20 cellular contexts compared by ENCODE assay signal in genomic region chr1:47756006-47756405, GRCh38.
DNase-seq lines count a peak whose midpoint lies in the region; TF ChIP-seq lines count a peak whose summit lies in the region.
"Had no signal": no experiment of that assay in that cellular context is flagged by ENCODE, and none has a peak within 500 bp of the region (broad histone marks: within the 10 kb centered on the region; RNA-seq: fewer than 3 reads in every experiment).

No MANE protein-coding gene starts in this region.

- H3K4me1 ChIP-seq in right atrium auricular region, result peaks cover 0 to 25% of the 10 kb centered on the region in 2 donors
- H3K4me1 ChIP-seq in mesendoderm (ENCODE audit: control insufficient read depth, low read depth, low read length), result peaks cover 3% of the 10 kb centered on the region
- H3K4me1 ChIP-seq: A549, HAP-1 had no signal

- H4K5ac ChIP-seq in mesendoderm (ENCODE audit: low read length), result no peak overlapping the region

- intact Hi-C loops in cardiac septum (cut with DNase I), result loop anchor here (5.0 kb wide), 1 partner anchor 176 kb away; no protein-coding TSS in a partner anchor

- H4K8ac ChIP-seq in mesendoderm (ENCODE audit: low read depth, low read length), result no peak overlapping the region

- no peak overlapping the region for H2AK5ac ChIP-seq in mesendoderm (ENCODE audit: low read length)

- DNase-seq in cardiac septum (ENCODE audit: low spot score) (peak; percentile 31), right atrium auricular region (ENCODE audit: low spot score) (no peak), choroid plexus epithelial cell (ENCODE audit: low read depth) (peak; percentile 28), mesendoderm (peak; percentile 38), AG08395 (ENCODE audit: low spot score) (no peak), NAMALWA (ENCODE audit: low spot score) (no peak)
- DNase-seq in stimulated activated naive CD4-positive, alpha-beta T cell (lab: John Stamatoyannopoulos, UW), result no peak
- DNase-seq: C1 segment of cervical spinal cord, DMS79, NCI-H1105 treated with DMSO at 0.1 percent for 48 hours, NCI-H1694 treated with DMSO at 0.1 percent for 48 hours, NCI-H2107, NCI-H2227 treated with DMSO at 0.1 percent for 48 hours, NCI-H510A treated with DMSO at 0.1 percent for 48 hours, NCI-H774, Right ventricle myocardium superior had no signal

- H3K4ac ChIP-seq in mesendoderm (ENCODE audit: low read depth, low read length), result no peak overlapping the region

- no peak overlapping the region for H3K18ac ChIP-seq in mesendoderm (ENCODE audit: low read length)

- H3K27ac ChIP-seq in right atrium auricular region (no peak overlapping the region), mesendoderm (ENCODE audit: low read depth, low read length) (no peak overlapping the region)
- H3K27ac ChIP-seq: A549, SK-N-MC had no signal

- no peak overlapping the region for H3K56ac ChIP-seq in mesendoderm (ENCODE audit: low read length)

- no peaks in the 10 kb centered on the region for H3K79me1 ChIP-seq in mesendoderm (ENCODE audit: low read length)

- no peak overlapping the region for H2BK15ac ChIP-seq in mesendoderm (replicated peaks; ENCODE audit: low read depth)

- no peaks in the 10 kb centered on the region for H3K9me3 ChIP-seq in right atrium auricular region
- H3K9me3 ChIP-seq: A549, HAP-1 had no signal

- H3K9ac ChIP-seq in mesendoderm (ENCODE audit: low read length), result no peak overlapping the region

- WGBS in mesendoderm (ENCODE audit: extremely low coverage, insufficient coverage, low lambda C conversion rate), result no CpG with 5 or more reads among the region's 4 CpGs

- H3K27me3 ChIP-seq in right atrium auricular region (no peaks in the 10 kb centered on the region), mesendoderm (ENCODE audit: insufficient read depth, low read length, poor library complexity) (no peaks in the 10 kb centered on the region)

- no peak for TF ChIP-seq CTCF in right atrium auricular region (IDR thresholded peaks at IDR 0.05)
- no peak for TF ChIP-seq CTCF in choroid plexus epithelial cell (conservative IDR thresholded peaks at IDR 0.05; ENCODE audit: low read depth, low read length)

- no peak overlapping the region for H3K23ac ChIP-seq in mesendoderm (ENCODE audit: low read length)

- no peaks in the 10 kb centered on the region for H3K79me2 ChIP-seq in mesendoderm (ENCODE audit: control insufficient read depth, insufficient read depth, low read length)

- H3K36me3 ChIP-seq in right atrium auricular region (no peaks in the 10 kb centered on the region), mesendoderm (ENCODE audit: control insufficient read depth, insufficient read depth, low read length) (no peaks in the 10 kb centered on the region)
- H3K36me3 ChIP-seq: HAP-1 had no signal

- no peak overlapping the region for H2BK5ac ChIP-seq in mesendoderm (ENCODE audit: low read length)

- no peak overlapping the region for H3K4me3 ChIP-seq in right atrium auricular region
- H3K4me3 ChIP-seq in choroid plexus epithelial cell (ENCODE audit: low read depth, low read length), result no peak overlapping the region
- H3K4me3 ChIP-seq in mesendoderm (ENCODE audit: low read length), result no peak overlapping the region
- H3K4me3 ChIP-seq: A549, HAP-1, K562, SK-N-MC had no signal

- no peak overlapping the region for H3K4me2 ChIP-seq in mesendoderm (ENCODE audit: low read length)
- H3K4me2 ChIP-seq: A549 had no signal

- no peak overlapping the region for H2BK120ac ChIP-seq in mesendoderm (ENCODE audit: low read depth, low read length)

Comparison
In these comparisons a context has a peak if more than half of its experiments do, and no peak if none do; other contexts are left out.
1. DNase-seq: peak in cardiac septum (single experiment), choroid plexus epithelial cell (single experiment) and mesendoderm (single experiment); none in right atrium auricular region (single experiment), AG08395 (single experiment), NAMALWA (single experiment) and stimulated activated naive CD4-positive, alpha-beta T cell (0 of 6).